Comparison of ENCODE assay signal across 10 cellular contexts in genomic region chrX:41457618-41458192, GRCh38. TPM values are rescaled to one million over a fixed set of nuclear protein-coding genes. Genes with fewer than 3 reads are reported as not detected.
A peak's percentile ranks its signal among the peaks of the same experiment; 100 is the strongest.
DNase-seq lines count a peak whose midpoint lies in the region; ATAC-seq and TF ChIP-seq lines count a peak whose summit lies in the region.
"Had no signal": no experiment of that assay in that cellular context is flagged by ENCODE, and none has a peak within 500 bp of the region (broad histone marks: within the 10 kb centered on the region; RNA-seq: fewer than 3 reads in every experiment).

No MANE protein-coding gene starts in this region.

- H3K27me3 Mint-ChIP-seq in activated CD4-positive, alpha-beta T cell treated with anti-CD3 and anti-CD28 coated beads, Interleukin-2, amount 10 ng/mL, durations not matched to agents 24 days and 14 days = peaks cover 1% of the 10 kb centered on the region
- no peaks in the 10 kb centered on the region for H3K27me3 Mint-ChIP-seq in H9 (ENCODE audit: low read depth)
- H3K27me3 Mint-ChIP-seq in T-helper 2 cell treated with Interferon-gamma antibody and Interleukin-4, amounts not matched to agents 5 μg/mL and 100 μg/mL, for 36 hours (ENCODE audit: low read depth) = no peaks in the 10 kb centered on the region

- H3K23ac ChIP-seq in H9 (ENCODE audit: insufficient read length, low read depth, low read length) = no peak overlapping the region

- H4K91ac ChIP-seq in H9 (ENCODE audit: insufficient read length, low read depth, low read length) = no peak overlapping the region

- no peak overlapping the region for H4K8ac ChIP-seq in H9 (replicated peaks; ENCODE audit: insufficient read length, low read depth, low read length)

- H2BK120ac ChIP-seq in H9 (ENCODE audit: low read depth, low read length, poor library complexity, severe bottlenecking) = no peak overlapping the region

- no peaks in the 10 kb centered on the region for H3K9me3 Mint-ChIP-seq in activated CD4-positive, alpha-beta T cell treated with anti-CD3 and anti-CD28 coated beads, Interleukin-2, amount 10 ng/mL, durations not matched to agents 24 days and 14 days
- H3K9me3 Mint-ChIP-seq in H9 = peaks cover 66% of the 10 kb centered on the region in 2 experiments
- no peaks in the 10 kb centered on the region for H3K9me3 Mint-ChIP-seq in T-helper 2 cell treated with Interferon-gamma antibody and Interleukin-4, amounts not matched to agents 5 μg/mL and 100 μg/mL, for 36 hours
- H3K9me3 Mint-ChIP-seq: immature natural killer cell had no signal

- H3K4me1 ChIP-seq in H9 (ENCODE audit: insufficient read depth, low read length) = no peaks in the 10 kb centered on the region; the same call in 1 of the 2 replicates

- no peak overlapping the region for H3K4me3 Mint-ChIP-seq in activated CD4-positive, alpha-beta T cell treated with anti-CD3 and anti-CD28 coated beads, Interleukin-2, amount 10 ng/mL, durations not matched to agents 24 days and 14 days
- no peak overlapping the region for H3K4me3 Mint-ChIP-seq in H9
- no peak overlapping the region for H3K4me3 Mint-ChIP-seq in T-helper 2 cell treated with Interferon-gamma antibody and Interleukin-4, amounts not matched to agents 5 μg/mL and 100 μg/mL, for 36 hours
- H3K4me3 Mint-ChIP-seq: immature natural killer cell had no signal

- H3T11ph ChIP-seq in H9 (ENCODE audit: low read length) = no peak overlapping the region

- no peak overlapping the region for H3K4ac ChIP-seq in H9 (ENCODE audit: low read depth, low read length)

- DNase-seq in activated CD4-positive, alpha-beta T cell treated with anti-CD3 and anti-CD28 coated beads, Interleukin-2, amount 10 ng/mL, durations not matched to agents 24 days and 14 days = peak; percentile 66
- DNase-seq in activated CD4-positive, alpha-beta T cell treated with anti-CD3 and anti-CD28 coated beads, Interleukin-2, amount 50 U/mL, for 1 hour = no peak
- DNase-seq in H9 (no peak), myocyte (ENCODE audit: low read depth) (peak; percentile 29), NCI-H1092 treated with DMSO at 0.1 percent for 48 hours (lab: John Stamatoyannopoulos, UW) (no peak)
- DNase-seq in T-helper 2 cell treated with Interferon-gamma antibody and Interleukin-4, amounts not matched to agents 5 μg/mL and 100 μg/mL, for 36 hours (ENCODE audit: low spot score) = no peak
- DNase-seq: immature natural killer cell had no signal

- H2AFZ ChIP-seq in H9 (ENCODE audit: low read length) = no peak overlapping the region

- H2BK15ac ChIP-seq in H9 (ENCODE audit: low read depth, low read length) = no peak overlapping the region

- H2BK20ac ChIP-seq in H9 (ENCODE audit: low read depth, low read length, poor library complexity, severe bottlenecking) = no peak overlapping the region

- H3K27ac Mint-ChIP-seq in activated CD4-positive, alpha-beta T cell treated with anti-CD3 and anti-CD28 coated beads, Interleukin-2, amount 10 ng/mL, durations not matched to agents 24 days and 14 days = peak overlapping the region; percentile 63
- H3K27ac Mint-ChIP-seq in H9 = no peak overlapping the region
- H3K27ac Mint-ChIP-seq in T-helper 2 cell treated with Interferon-gamma antibody and Interleukin-4, amounts not matched to agents 5 μg/mL and 100 μg/mL, for 36 hours = peak overlapping the region; percentile 13

- no peak overlapping the region for H3K9ac ChIP-seq in H9 (ENCODE audit: extremely low read depth, insufficient read length, low read length)

- no peaks in the 10 kb centered on the region for H3K79me2 ChIP-seq in H9 (ENCODE audit: insufficient read depth, low read length)

- no peak overlapping the region for H4K5ac ChIP-seq in H9 (ENCODE audit: insufficient read length, low read depth, low read length)

- no peak overlapping the region for H3K14ac ChIP-seq in H9 (ENCODE audit: insufficient read depth, low read length)

- ATAC-seq in GM18517 (IDR thresholded peaks at IDR 0.05; ENCODE audit: unreplicated experiment) (no peak), GM21717 (IDR thresholded peaks at IDR 0.05; ENCODE audit: unreplicated experiment) (no peak)

- no peaks in the 10 kb centered on the region for H4K20me1 ChIP-seq in H9 (ENCODE audit: control insufficient read depth, insufficient read depth, insufficient read length)

- H3K56ac ChIP-seq in H9 (ENCODE audit: insufficient read length, low read depth, low read length) = no peak overlapping the region

- no peak overlapping the region for H3K4me2 ChIP-seq in H9 (ENCODE audit: insufficient read depth, insufficient read length, low read length)

- no peak overlapping the region for H3K18ac ChIP-seq in H9 (ENCODE audit: insufficient read length, low read depth, low read length)

- no peaks in the 10 kb centered on the region for H3K23me2 ChIP-seq in H9 (ENCODE audit: insufficient read length, low read depth, low read length, poor library complexity, severe bottlenecking)

- no peaks in the 10 kb centered on the region for H3K79me1 ChIP-seq in H9 (ENCODE audit: insufficient read depth, low read depth, low read length, poor library complexity, severe bottlenecking)

- H3K27me3 ChIP-seq in H9 (ENCODE audit: insufficient read depth, low read length) = no peaks in the 10 kb centered on the region

- intact Hi-C loops in activated CD4-positive, alpha-beta T cell treated with anti-CD3 and anti-CD28 coated beads, Interleukin-2, amount 10 ng/mL, durations not matched to agents 24 days and 14 days (cut with micrococcal nuclease) = no loop called here

- no peaks in the 10 kb centered on the region for H3K9me3 ChIP-seq in H9 (ENCODE audit: control insufficient read depth, low read depth, low read length)

- WGBS in H9 (ENCODE audit: extremely low coverage, insufficient read length, low lambda C conversion rate) = no CpG with 5 or more reads among the region's 7 CpGs

- H3K36me3 Mint-ChIP-seq in activated CD4-positive, alpha-beta T cell treated with anti-CD3 and anti-CD28 coated beads, Interleukin-2, amount 10 ng/mL, durations not matched to agents 24 days and 14 days (ENCODE audit: low read depth) = no peaks in the 10 kb centered on the region
- peaks cover 0 to 4% (median 1%) of the 10 kb centered on the region in 3 experiments; a peak in 3 of 7 replicates for H3K36me3 Mint-ChIP-seq in H9 (ENCODE audit: insufficient read depth in 1 of 3, low read depth in 3 of 3)
- H3K36me3 Mint-ChIP-seq in T-helper 2 cell treated with Interferon-gamma antibody and Interleukin-4, amounts not matched to agents 5 μg/mL and 100 μg/mL, for 36 hours (ENCODE audit: low read depth) = peaks cover 2% of the 10 kb centered on the region
- H3K36me3 Mint-ChIP-seq: immature natural killer cell had no signal

- TF ChIP-seq CTCF in H9 (conservative IDR thresholded peaks at IDR 0.05) = peak; percentile 64

- no peak overlapping the region for H2BK12ac ChIP-seq in H9 (ENCODE audit: insufficient read length, low read depth, low read length)

- no peak overlapping the region for H2AK5ac ChIP-seq in H9 (ENCODE audit: insufficient read length, low read length)

- H3K4me1 Mint-ChIP-seq in activated CD4-positive, alpha-beta T cell treated with anti-CD3 and anti-CD28 coated beads, Interleukin-2, amount 10 ng/mL, durations not matched to agents 24 days and 14 days = peaks cover 9% of the 10 kb centered on the region
- H3K4me1 Mint-ChIP-seq in H9 = peaks cover 4% of the 10 kb centered on the region in 2 experiments
- H3K4me1 Mint-ChIP-seq in T-helper 2 cell treated with Interferon-gamma antibody and Interleukin-4, amounts not matched to agents 5 μg/mL and 100 μg/mL, for 36 hours (ENCODE audit: low read depth) = peaks cover 10% of the 10 kb centered on the region

- no peak overlapping the region for H3K27ac ChIP-seq in H9 (ENCODE audit: insufficient read length, low read depth, low read length)
- H3K27ac ChIP-seq: coronary artery had no signal

- no peak overlapping the region for H2BK5ac ChIP-seq in H9 (ENCODE audit: insufficient read length, low read length)

RNA-seq across cellular contexts. Expression of gene NYX, which starts 10.6 kb away (rescaled TPM):
- not detected in 2 replicates for total RNA-seq in activated CD4-positive, alpha-beta T cell treated with anti-CD3 and anti-CD28 coated beads, Interleukin-2, amount 10 ng/mL, durations not matched to agents 24 days and 14 days
- total RNA-seq in H9 (2021) = not detected in 2 replicates
- not detected in 2 replicates for total RNA-seq in myocyte
- not detected for polyA plus RNA-seq in myocyte (2012)
- polyA plus RNA-seq: immature natural killer cell had no signal

Comparison
In these comparisons a context has a peak if more than half of its experiments do, and no peak if none do; other contexts are left out.
1. DNase-seq: peak in activated CD4-positive, alpha-beta T cell treated with anti-CD3 and anti-CD28 coated beads, Interleukin-2, amount 10 ng/mL, durations not matched to agents 24 days and 14 days (single experiment) and myocyte (single experiment); none in activated CD4-positive, alpha-beta T cell treated with anti-CD3 and anti-CD28 coated beads, Interleukin-2, amount 50 U/mL, for 1 hour (single experiment), H9 (single experiment), T-helper 2 cell treated with Interferon-gamma antibody and Interleukin-4, amounts not matched to agents 5 μg/mL and 100 μg/mL, for 36 hours (single experiment) and NCI-H1092 treated with DMSO at 0.1 percent for 48 hours (single experiment).
2. H3K27ac Mint-ChIP-seq: peak in activated CD4-positive, alpha-beta T cell treated with anti-CD3 and anti-CD28 coated beads, Interleukin-2, amount 10 ng/mL, durations not matched to agents 24 days and 14 days (single experiment) and T-helper 2 cell treated with Interferon-gamma antibody and Interleukin-4, amounts not matched to agents 5 μg/mL and 100 μg/mL, for 36 hours (single experiment); none in H9 (0 of 3).